9 cellular contexts compared by ENCODE assay signal in genomic region chr12:58888131-58888783, GRCh38. TPM values are rescaled to one million over a fixed set of nuclear protein-coding genes. Genes with fewer than 3 reads are reported as not detected.
DNase-seq lines count a peak whose midpoint lies in the region; TF ChIP-seq lines count a peak whose summit lies in the region.
"Had no signal": no experiment of that assay in that cellular context is flagged by ENCODE, and none has a peak within 500 bp of the region (broad histone marks: within the 10 kb centered on the region; RNA-seq: fewer than 3 reads in every experiment).

No MANE protein-coding gene starts in this region.

- peak in 1 of 2 donors; percentile 30 for TF ChIP-seq POLR2A in thyroid gland (IDR thresholded peaks at IDR 0.05)

- no peaks in the 10 kb centered on the region for H3K9me3 ChIP-seq in thyroid gland

- peaks cover 43 to 44% of the 10 kb centered on the region in 2 donors for H3K4me1 ChIP-seq in thyroid gland

- 37 to 46% methylated on average over 4 of the region's 4 CpGs for WGBS in thyroid gland, 2 donors

- H3K36me3 ChIP-seq in thyroid gland: peaks cover 28 to 35% of the 10 kb centered on the region in 2 donors

- DNase-seq in NCI-H1417 (lab: John Stamatoyannopoulos, UW): peak; percentile 48 to 90 (median 85)
- no peak for DNase-seq in NCI-H1417 treated with DMSO at 0.1 percent for 48 hours (lab: John Stamatoyannopoulos, UW)
- peak; percentile 91 for DNase-seq in astrocyte of the cerebellum (ENCODE audit: low read depth)
- peak; percentile 49 to 66 for DNase-seq in hippocampal formation (lab: John Stamatoyannopoulos, UW)
- peak; percentile 96 to 97 for DNase-seq in thyroid gland
- DNase-seq in stimulated activated CD4-positive, alpha-beta T cell treated with anti-CD3 and anti-CD28 coated beads, Interleukin-2, amount 100 ng/mL, for 48 hours: no peak
- no peak for DNase-seq in activated CD4-positive, alpha-beta T cell treated with anti-CD3 and anti-CD28 coated beads, Interleukin-2, amount 50 U/mL, for 4 hours
- no peak for DNase-seq in stimulated activated CD4-positive, alpha-beta T cell treated with anti-CD3 and anti-CD28 coated beads, Interleukin-12 subunit alpha, Interleukin-12 subunit beta, amount 100 ng/mL, for 4 hours
- DNase-seq: activated CD4-positive, alpha-beta memory T cell treated with anti-CD3 and anti-CD28 coated beads for 36 hours had no signal

- TF ChIP-seq CTCF in astrocyte of the cerebellum (IDR thresholded peaks at IDR 0.05; ENCODE audit: low read depth, low read length, missing control alignments) (no peak), thyroid gland (IDR thresholded peaks at IDR 0.05) (no peak)

- H3K4me3 ChIP-seq in astrocyte of the cerebellum (ENCODE audit: low read depth, low read length): no peak overlapping the region
- H3K4me3 ChIP-seq in thyroid gland (replicated peaks in 1 of 3): no peak overlapping the region

- in situ Hi-C loops in astrocyte of the cerebellum (cut with HindIII; ENCODE audit: low sequenced_read_pairs): no loop called here

- H3K27me3 ChIP-seq in thyroid gland: no peaks in the 10 kb centered on the region

- peak overlapping the region; percentile 71 to 92 (median 92) for H3K27ac ChIP-seq in thyroid gland

- intact Hi-C loops in thyroid gland (cut with DNase I): no loop called here

RNA-seq across cellular contexts. Expression of gene LRIG3, which starts 32.0 kb away (rescaled TPM):
- 100 to 1,000 TPM; 163 to 222 (median 193) TPM for total RNA-seq in thyroid gland

Comparison
In these comparisons a context has a peak if more than half of its experiments do, and no peak if none do; other contexts are left out.
1. DNase-seq: peak in NCI-H1417 (3 of 3), astrocyte of the cerebellum (single experiment), hippocampal formation (2 of 2) and thyroid gland (2 of 2); none in NCI-H1417 treated with DMSO at 0.1 percent for 48 hours (single experiment), stimulated activated CD4-positive, alpha-beta T cell treated with anti-CD3 and anti-CD28 coated beads, Interleukin-2, amount 100 ng/mL, for 48 hours (0 of 2), activated CD4-positive, alpha-beta T cell treated with anti-CD3 and anti-CD28 coated beads, Interleukin-2, amount 50 U/mL, for 4 hours (0 of 2) and stimulated activated CD4-positive, alpha-beta T cell treated with anti-CD3 and anti-CD28 coated beads, Interleukin-12 subunit alpha, Interleukin-12 subunit beta, amount 100 ng/mL, for 4 hours (single experiment).